ENCODE assay signal across 8 cellular contexts in the genomic region with DNA sequence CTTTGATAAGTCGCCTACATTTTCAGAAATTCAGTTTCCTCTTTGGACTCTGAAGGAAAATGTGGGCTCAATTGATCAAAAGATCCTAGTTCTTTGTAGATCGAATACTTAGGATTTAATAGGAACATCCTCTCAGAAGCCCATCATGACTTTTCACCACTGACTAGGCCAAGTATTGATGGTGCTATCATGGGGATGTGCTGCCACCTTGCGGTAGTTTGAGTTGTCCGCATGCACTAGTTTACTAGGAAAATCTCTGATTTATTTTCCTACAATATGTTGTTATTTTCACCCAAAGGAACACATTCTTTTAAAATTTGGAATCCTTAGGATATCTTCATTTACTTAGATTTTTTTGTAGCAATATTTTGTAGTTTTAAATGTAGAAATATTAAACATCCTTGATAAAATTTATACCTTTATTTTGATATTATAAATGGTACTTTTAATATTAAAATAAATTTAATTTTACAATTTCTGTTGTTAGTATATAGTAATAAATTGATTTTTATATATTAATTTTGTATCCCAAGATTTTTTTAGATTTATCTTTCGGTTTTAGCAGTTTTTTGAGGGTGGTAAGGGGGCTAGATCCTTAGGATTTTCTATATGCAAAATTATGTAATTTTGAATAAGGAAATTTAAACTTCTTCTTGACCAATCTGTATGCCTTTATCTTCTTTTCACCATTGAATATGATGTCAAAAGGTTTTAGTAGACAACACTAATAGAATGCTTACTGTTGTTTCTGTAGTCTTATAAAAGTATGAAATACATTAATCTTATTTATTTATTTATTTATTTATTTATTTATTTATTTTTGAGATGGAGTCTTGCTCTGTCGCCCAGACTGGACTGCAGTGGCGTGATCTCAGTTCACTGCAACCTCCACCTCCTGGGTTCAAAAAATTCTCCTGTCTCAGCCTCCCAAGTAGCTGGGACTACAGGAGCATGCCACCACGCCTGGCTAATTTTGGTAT. TPM values are rescaled to one million over a fixed set of nuclear protein-coding genes. Genes with fewer than 3 reads are reported as not detected.
DNase-seq lines count a peak whose midpoint lies in the region; ATAC-seq and TF ChIP-seq lines count a peak whose summit lies in the region.

No MANE protein-coding gene starts in this region.

- no peaks in the 10 kb centered on the region for H3K4me1 ChIP-seq in SJCRH30
- H3K4me1 ChIP-seq in tibial nerve = no peaks in the 10 kb centered on the region

- no peak overlapping the region for H3K4me3 ChIP-seq in SJCRH30
- no peak overlapping the region for H3K4me3 ChIP-seq in tibial nerve

- TF ChIP-seq EP300 in tibial nerve (IDR thresholded peaks at IDR 0.05) = no peak

- no peaks in the 10 kb centered on the region for H3K36me3 Mint-ChIP-seq in osteocyte (ENCODE audit: unreplicated experiment)

- no peaks in the 10 kb centered on the region for H3K27me3 Mint-ChIP-seq in osteocyte (ENCODE audit: unreplicated experiment)

- 35 to 39% methylated on average over 8 of the region's 8 CpGs for WGBS in tibial nerve, 2 donors

- H3K27me3 ChIP-seq in SJCRH30 (no peaks in the 10 kb centered on the region), tibial nerve (peaks cover 0 to 17% of the 10 kb centered on the region in 2 donors)

- H3K27ac ChIP-seq in SJCRH30 = no peak overlapping the region
- no peak overlapping the region for H3K27ac ChIP-seq in tibial nerve

- ATAC-seq in GM18867 (IDR thresholded peaks at IDR 0.05; ENCODE audit: unreplicated experiment) = peak; percentile 68

- peak; percentile 90 for TF ChIP-seq CTCF in AG09319 (IDR thresholded peaks at IDR 0.05; ENCODE audit: low read depth, low read length)
- peak; percentile 89 for TF ChIP-seq CTCF in osteocyte (IDR thresholded peaks at IDR 0.05)
- peak; percentile 68 to 78 (median 73) for TF ChIP-seq CTCF in tibial nerve (IDR thresholded peaks at IDR 0.05)

- H3K4me1 Mint-ChIP-seq in osteocyte (ENCODE audit: unreplicated experiment) = no peaks in the 10 kb centered on the region

- H3K9me3 Mint-ChIP-seq in osteocyte (ENCODE audit: unreplicated experiment) = no peaks in the 10 kb centered on the region

- H3K36me3 ChIP-seq in SJCRH30 (no peaks in the 10 kb centered on the region), tibial nerve (no peaks in the 10 kb centered on the region)

- no peak for TF ChIP-seq POLR2A in tibial nerve (IDR thresholded peaks at IDR 0.05)

- DNase-seq in AG09319 (ENCODE audit: extremely low read depth, low read depth) (peak; percentile 37), Kasumi-1 (lab: John Stamatoyannopoulos, UW) (peak; percentile 76 to 83), SJCRH30 (peak; percentile 51 to 80), foreskin melanocyte (peak; percentile 52), osteocyte (ENCODE audit: extremely low spot score, unreplicated experiment) (no peak), tibial nerve (ENCODE audit: low spot score in 2 of 2) (peak; percentile 55 to 84)
- peak; percentile 61 for DNase-seq in activated effector memory CD4-positive, alpha-beta T cell treated with Interleukin-2 at 50 U/mL for 16 hours

- H3K9me3 ChIP-seq in SJCRH30 (replicated peaks) = no peaks in the 10 kb centered on the region
- H3K9me3 ChIP-seq in tibial nerve = no peaks in the 10 kb centered on the region

- H3K27ac Mint-ChIP-seq in osteocyte (ENCODE audit: unreplicated experiment) = no peak overlapping the region

- H3K4me3 Mint-ChIP-seq in osteocyte (ENCODE audit: unreplicated experiment) = no peak overlapping the region

RNA-seq across cellular contexts. Expression of gene OR9K2, which starts 52.9 kb away (rescaled TPM):
- total RNA-seq in SJCRH30 (2014; rRNA removed; shearing (Covaris generic)) = not detected in 2 replicates
- total RNA-seq in osteocyte (not detected in 2 replicates), tibial nerve (not detected)

RNA-seq across cellular contexts. Expression of gene NEUROD4, which starts 53.6 kb away (rescaled TPM):
- not detected in 2 replicates for total RNA-seq in SJCRH30 (2014; rRNA removed; shearing (Covaris generic))
- total RNA-seq in osteocyte (not detected in 2 replicates), tibial nerve (not detected)
